1 cellular context compared by ENCODE assay signal in the genomic region with DNA sequence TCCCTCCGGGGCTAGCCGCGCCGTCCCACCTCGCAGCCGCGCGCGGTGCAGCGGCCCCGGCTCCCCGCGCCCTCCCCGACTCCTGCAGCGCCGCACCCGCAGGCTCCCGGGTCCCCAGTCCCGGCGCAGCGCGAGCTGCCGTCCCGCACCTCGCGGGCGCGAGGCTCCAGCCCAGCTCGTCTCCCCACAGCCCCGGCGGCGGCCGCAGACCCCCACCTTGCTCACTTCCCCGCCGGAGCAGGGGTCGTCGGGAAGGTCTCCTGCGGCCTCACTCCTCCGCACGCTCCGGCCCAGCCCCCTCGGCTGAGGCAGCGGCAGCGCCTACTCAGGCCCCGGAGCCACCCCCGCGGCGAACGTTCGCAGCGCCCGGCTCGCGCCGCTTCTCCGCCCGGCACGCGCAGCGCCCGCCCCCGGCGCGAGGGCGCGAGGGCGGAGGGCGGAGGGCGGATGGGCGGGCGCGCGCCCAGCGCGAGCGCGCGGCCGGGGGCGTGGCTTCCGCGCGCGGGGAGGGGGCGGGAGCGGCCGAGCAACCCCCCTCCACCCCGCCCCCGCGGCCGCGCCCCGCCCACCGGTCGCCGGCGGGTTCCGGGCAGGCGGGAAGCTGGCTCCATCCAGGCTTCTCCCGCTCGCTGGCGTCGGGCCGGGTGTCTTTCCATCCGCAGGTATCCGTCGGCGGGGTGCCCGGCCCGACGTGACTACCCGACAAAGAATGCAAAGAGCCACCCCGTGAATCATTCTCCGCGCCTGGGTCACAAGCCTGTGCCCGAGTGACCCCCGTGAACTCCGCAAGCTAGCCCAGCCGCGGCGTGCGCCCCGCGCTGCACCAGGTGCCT.
TF ChIP-seq lines count a peak whose summit lies in the region.

A gene (minus strand): TSS at position 408 of the 833 bp plus-strand sequence. CDS start 20,917 bp downstream, outside the sequence.

TF ChIP-seq in WTC11, 78 proteins besides CTCF, POLR2A, EP300 and RAD21 (continued from another document and continues in another):
- TF ChIP-seq NR1H2 (CRISPR knock-in tag; IDR thresholded peaks at IDR 0.05) (no peak; the same call in 1 of the 2 replicates), ESRRA (CRISPR knock-in tag; IDR thresholded peaks at IDR 0.05; ENCODE audit: borderline replicate concordance) (no peak), MYBL2 (CRISPR knock-in tag; IDR thresholded peaks at IDR 0.05) (no peak), CBFB (CRISPR knock-in tag; IDR thresholded peaks at IDR 0.05; ENCODE audit: low read depth) (no peak), GTF2I (CRISPR knock-in tag; conservative IDR thresholded peaks at IDR 0.05) (no peak), FOXP1 (CRISPR knock-in tag; IDR thresholded peaks at IDR 0.05; ENCODE audit: borderline replicate concordance) (peak; percentile 65; the same call in 1 of the 2 replicates), HMGA2 (CRISPR knock-in tag; IDR thresholded peaks at IDR 0.05) (no peak), ZNF317 (CRISPR knock-in tag; IDR thresholded peaks at IDR 0.05; ENCODE audit: borderline replicate concordance, low read depth) (0 out of 2 replicates have a peak, but pooled peaks have one; percentile 21), TCF7 (CRISPR knock-in tag; IDR thresholded peaks at IDR 0.05; ENCODE audit: low read depth) (peak; percentile 53; the same call in 1 of the 2 replicates), NR3C1 (CRISPR knock-in tag; conservative IDR thresholded peaks at IDR 0.05; ENCODE audit: low read depth) (no peak), IRF2 (CRISPR knock-in tag; IDR thresholded peaks at IDR 0.05; ENCODE audit: borderline replicate concordance, low read depth) (no peak), NFATC4 (CRISPR knock-in tag; IDR thresholded peaks at IDR 0.05) (no peak), GRHL2 (CRISPR knock-in tag; IDR thresholded peaks at IDR 0.05; ENCODE audit: insufficient replicate concordance, severe bottlenecking) (no peak), SMAD3 (CRISPR knock-in tag; IDR thresholded peaks at IDR 0.05; ENCODE audit: borderline replicate concordance) (peak; percentile 69; the same call in 1 of the 2 replicates), SMAD4 (CRISPR knock-in tag; IDR thresholded peaks at IDR 0.05) (no peak), ZNF263 (CRISPR knock-in tag; IDR thresholded peaks at IDR 0.05; ENCODE audit: low read depth) (0 out of 2 replicates have a peak, but pooled peaks have one; percentile 15), PRRX2 (CRISPR knock-in tag; IDR thresholded peaks at IDR 0.05) (no peak)
- TF ChIP-seq, protein P1, sequence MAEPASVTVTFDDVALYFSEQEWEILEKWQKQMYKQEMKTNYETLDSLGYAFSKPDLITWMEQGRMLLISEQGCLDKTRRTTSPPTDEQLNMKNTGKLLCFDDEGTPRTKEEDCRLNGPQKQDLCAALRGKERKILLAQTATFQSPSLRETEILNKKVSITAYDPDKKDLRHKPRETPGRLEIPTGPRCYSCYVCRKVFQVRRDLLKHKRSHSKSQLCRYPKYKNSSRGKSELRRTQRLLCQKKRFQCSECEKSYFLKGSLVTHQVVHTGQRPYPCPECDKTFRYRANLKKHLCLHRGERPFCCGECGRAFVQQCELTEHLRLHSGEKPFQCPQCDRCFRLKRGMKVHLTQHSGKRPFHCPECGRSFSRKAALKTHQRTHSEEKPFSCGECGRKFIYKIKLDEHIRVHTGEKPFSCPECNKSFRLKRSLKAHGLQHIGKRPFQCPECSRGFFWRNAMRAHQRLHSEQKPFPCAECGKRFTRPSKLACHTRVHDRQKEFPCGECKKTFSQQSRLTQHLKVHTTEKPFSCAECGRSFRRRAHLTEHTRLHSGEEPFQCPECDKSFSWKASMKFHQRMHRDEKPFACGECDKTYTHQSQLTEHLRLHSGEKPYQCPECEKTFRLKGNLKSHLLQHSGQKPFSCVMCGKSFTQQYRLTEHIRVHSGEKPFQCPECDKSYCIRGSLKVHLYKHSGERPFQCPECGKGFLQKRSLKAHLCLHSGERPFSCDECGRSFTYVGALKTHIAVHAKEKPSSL (CRISPR knock-in tag; conservative IDR thresholded peaks at IDR 0.05), result no peak
- TF ChIP-seq, protein P2, sequence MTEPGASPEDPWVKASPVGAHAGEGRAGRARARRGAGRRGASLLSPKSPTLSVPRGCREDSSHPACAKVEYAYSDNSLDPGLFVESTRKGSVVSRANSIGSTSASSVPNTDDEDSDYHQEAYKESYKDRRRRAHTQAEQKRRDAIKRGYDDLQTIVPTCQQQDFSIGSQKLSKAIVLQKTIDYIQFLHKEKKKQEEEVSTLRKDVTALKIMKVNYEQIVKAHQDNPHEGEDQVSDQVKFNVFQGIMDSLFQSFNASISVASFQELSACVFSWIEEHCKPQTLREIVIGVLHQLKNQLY (CRISPR knock-in tag; IDR thresholded peaks at IDR 0.05), result no peak
- TF ChIP-seq, protein P3, sequence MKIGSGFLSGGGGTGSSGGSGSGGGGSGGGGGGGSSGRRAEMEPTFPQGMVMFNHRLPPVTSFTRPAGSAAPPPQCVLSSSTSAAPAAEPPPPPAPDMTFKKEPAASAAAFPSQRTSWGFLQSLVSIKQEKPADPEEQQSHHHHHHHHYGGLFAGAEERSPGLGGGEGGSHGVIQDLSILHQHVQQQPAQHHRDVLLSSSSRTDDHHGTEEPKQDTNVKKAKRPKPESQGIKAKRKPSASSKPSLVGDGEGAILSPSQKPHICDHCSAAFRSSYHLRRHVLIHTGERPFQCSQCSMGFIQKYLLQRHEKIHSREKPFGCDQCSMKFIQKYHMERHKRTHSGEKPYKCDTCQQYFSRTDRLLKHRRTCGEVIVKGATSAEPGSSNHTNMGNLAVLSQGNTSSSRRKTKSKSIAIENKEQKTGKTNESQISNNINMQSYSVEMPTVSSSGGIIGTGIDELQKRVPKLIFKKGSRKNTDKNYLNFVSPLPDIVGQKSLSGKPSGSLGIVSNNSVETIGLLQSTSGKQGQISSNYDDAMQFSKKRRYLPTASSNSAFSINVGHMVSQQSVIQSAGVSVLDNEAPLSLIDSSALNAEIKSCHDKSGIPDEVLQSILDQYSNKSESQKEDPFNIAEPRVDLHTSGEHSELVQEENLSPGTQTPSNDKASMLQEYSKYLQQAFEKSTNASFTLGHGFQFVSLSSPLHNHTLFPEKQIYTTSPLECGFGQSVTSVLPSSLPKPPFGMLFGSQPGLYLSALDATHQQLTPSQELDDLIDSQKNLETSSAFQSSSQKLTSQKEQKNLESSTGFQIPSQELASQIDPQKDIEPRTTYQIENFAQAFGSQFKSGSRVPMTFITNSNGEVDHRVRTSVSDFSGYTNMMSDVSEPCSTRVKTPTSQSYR (CRISPR knock-in tag; IDR thresholded peaks at IDR 0.05), result peak; percentile 48; the same call in 1 of the 2 replicates
- TF ChIP-seq, protein P4, sequence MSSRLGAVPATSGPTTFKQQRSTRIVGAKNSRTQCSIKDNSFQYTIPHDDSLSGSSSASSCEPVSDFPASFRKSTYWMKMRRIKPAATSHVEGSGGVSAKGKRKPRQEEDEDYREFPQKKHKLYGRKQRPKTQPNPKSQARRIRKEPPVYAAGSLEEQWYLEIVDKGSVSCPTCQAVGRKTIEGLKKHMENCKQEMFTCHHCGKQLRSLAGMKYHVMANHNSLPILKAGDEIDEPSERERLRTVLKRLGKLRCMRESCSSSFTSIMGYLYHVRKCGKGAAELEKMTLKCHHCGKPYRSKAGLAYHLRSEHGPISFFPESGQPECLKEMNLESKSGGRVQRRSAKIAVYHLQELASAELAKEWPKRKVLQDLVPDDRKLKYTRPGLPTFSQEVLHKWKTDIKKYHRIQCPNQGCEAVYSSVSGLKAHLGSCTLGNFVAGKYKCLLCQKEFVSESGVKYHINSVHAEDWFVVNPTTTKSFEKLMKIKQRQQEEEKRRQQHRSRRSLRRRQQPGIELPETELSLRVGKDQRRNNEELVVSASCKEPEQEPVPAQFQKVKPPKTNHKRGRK (CRISPR knock-in tag; IDR thresholded peaks at IDR 0.05; ENCODE audit: borderline replicate concordance), result no peak
- TF ChIP-seq, protein P5, sequence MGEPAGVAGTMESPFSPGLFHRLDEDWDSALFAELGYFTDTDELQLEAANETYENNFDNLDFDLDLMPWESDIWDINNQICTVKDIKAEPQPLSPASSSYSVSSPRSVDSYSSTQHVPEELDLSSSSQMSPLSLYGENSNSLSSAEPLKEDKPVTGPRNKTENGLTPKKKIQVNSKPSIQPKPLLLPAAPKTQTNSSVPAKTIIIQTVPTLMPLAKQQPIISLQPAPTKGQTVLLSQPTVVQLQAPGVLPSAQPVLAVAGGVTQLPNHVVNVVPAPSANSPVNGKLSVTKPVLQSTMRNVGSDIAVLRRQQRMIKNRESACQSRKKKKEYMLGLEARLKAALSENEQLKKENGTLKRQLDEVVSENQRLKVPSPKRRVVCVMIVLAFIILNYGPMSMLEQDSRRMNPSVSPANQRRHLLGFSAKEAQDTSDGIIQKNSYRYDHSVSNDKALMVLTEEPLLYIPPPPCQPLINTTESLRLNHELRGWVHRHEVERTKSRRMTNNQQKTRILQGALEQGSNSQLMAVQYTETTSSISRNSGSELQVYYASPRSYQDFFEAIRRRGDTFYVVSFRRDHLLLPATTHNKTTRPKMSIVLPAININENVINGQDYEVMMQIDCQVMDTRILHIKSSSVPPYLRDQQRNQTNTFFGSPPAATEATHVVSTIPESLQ (CRISPR knock-in tag; IDR thresholded peaks at IDR 0.05), result no peak
- TF ChIP-seq, protein P6, sequence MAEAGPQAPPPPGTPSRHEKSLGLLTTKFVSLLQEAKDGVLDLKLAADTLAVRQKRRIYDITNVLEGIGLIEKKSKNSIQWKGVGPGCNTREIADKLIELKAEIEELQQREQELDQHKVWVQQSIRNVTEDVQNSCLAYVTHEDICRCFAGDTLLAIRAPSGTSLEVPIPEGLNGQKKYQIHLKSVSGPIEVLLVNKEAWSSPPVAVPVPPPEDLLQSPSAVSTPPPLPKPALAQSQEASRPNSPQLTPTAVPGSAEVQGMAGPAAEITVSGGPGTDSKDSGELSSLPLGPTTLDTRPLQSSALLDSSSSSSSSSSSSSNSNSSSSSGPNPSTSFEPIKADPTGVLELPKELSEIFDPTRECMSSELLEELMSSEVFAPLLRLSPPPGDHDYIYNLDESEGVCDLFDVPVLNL (CRISPR knock-in tag; IDR thresholded peaks at IDR 0.05; ENCODE audit: borderline replicate concordance, low read depth), result no peak; the same call in 1 of the 2 replicates
- TF ChIP-seq, protein P7, sequence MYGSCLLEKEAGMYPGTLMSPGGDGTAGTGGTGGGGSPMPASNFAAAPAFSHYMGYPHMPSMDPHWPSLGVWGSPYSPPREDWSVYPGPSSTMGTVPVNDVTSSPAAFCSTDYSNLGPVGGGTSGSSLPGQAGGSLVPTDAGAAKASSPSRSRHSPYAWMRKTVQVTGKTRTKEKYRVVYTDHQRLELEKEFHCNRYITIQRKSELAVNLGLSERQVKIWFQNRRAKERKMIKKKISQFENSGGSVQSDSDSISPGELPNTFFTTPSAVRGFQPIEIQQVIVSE (CRISPR knock-in tag; IDR thresholded peaks at IDR 0.05; ENCODE audit: borderline replicate concordance), result no peak
- TF ChIP-seq, protein P8, sequence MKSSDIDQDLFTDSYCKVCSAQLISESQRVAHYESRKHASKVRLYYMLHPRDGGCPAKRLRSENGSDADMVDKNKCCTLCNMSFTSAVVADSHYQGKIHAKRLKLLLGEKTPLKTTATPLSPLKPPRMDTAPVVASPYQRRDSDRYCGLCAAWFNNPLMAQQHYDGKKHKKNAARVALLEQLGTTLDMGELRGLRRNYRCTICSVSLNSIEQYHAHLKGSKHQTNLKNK (CRISPR knock-in tag; IDR thresholded peaks at IDR 0.05), result no peak
- TF ChIP-seq, protein P9, sequence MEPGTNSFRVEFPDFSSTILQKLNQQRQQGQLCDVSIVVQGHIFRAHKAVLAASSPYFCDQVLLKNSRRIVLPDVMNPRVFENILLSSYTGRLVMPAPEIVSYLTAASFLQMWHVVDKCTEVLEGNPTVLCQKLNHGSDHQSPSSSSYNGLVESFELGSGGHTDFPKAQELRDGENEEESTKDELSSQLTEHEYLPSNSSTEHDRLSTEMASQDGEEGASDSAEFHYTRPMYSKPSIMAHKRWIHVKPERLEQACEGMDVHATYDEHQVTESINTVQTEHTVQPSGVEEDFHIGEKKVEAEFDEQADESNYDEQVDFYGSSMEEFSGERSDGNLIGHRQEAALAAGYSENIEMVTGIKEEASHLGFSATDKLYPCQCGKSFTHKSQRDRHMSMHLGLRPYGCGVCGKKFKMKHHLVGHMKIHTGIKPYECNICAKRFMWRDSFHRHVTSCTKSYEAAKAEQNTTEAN (CRISPR knock-in tag; IDR thresholded peaks at IDR 0.05), result peak; percentile 74; the same call in 1 of the 2 replicates
- TF ChIP-seq, protein P10, sequence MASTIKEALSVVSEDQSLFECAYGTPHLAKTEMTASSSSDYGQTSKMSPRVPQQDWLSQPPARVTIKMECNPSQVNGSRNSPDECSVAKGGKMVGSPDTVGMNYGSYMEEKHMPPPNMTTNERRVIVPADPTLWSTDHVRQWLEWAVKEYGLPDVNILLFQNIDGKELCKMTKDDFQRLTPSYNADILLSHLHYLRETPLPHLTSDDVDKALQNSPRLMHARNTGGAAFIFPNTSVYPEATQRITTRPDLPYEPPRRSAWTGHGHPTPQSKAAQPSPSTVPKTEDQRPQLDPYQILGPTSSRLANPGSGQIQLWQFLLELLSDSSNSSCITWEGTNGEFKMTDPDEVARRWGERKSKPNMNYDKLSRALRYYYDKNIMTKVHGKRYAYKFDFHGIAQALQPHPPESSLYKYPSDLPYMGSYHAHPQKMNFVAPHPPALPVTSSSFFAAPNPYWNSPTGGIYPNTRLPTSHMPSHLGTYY (CRISPR knock-in tag; IDR thresholded peaks at IDR 0.05), result no peak
- TF ChIP-seq, protein P11, sequence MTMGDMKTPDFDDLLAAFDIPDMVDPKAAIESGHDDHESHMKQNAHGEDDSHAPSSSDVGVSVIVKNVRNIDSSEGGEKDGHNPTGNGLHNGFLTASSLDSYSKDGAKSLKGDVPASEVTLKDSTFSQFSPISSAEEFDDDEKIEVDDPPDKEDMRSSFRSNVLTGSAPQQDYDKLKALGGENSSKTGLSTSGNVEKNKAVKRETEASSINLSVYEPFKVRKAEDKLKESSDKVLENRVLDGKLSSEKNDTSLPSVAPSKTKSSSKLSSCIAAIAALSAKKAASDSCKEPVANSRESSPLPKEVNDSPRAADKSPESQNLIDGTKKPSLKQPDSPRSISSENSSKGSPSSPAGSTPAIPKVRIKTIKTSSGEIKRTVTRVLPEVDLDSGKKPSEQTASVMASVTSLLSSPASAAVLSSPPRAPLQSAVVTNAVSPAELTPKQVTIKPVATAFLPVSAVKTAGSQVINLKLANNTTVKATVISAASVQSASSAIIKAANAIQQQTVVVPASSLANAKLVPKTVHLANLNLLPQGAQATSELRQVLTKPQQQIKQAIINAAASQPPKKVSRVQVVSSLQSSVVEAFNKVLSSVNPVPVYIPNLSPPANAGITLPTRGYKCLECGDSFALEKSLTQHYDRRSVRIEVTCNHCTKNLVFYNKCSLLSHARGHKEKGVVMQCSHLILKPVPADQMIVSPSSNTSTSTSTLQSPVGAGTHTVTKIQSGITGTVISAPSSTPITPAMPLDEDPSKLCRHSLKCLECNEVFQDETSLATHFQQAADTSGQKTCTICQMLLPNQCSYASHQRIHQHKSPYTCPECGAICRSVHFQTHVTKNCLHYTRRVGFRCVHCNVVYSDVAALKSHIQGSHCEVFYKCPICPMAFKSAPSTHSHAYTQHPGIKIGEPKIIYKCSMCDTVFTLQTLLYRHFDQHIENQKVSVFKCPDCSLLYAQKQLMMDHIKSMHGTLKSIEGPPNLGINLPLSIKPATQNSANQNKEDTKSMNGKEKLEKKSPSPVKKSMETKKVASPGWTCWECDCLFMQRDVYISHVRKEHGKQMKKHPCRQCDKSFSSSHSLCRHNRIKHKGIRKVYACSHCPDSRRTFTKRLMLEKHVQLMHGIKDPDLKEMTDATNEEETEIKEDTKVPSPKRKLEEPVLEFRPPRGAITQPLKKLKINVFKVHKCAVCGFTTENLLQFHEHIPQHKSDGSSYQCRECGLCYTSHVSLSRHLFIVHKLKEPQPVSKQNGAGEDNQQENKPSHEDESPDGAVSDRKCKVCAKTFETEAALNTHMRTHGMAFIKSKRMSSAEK (CRISPR knock-in tag; IDR thresholded peaks at IDR 0.05; ENCODE audit: borderline replicate concordance), result 0 out of 2 replicates have a peak, but pooled peaks have one; percentile 46
- TF ChIP-seq, protein P12, sequence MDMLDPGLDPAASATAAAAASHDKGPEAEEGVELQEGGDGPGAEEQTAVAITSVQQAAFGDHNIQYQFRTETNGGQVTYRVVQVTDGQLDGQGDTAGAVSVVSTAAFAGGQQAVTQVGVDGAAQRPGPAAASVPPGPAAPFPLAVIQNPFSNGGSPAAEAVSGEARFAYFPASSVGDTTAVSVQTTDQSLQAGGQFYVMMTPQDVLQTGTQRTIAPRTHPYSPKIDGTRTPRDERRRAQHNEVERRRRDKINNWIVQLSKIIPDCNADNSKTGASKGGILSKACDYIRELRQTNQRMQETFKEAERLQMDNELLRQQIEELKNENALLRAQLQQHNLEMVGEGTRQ (CRISPR knock-in tag; IDR thresholded peaks at IDR 0.05), result no peak
